ENCODE assay signal across 8 cellular contexts in the genomic region with DNA sequence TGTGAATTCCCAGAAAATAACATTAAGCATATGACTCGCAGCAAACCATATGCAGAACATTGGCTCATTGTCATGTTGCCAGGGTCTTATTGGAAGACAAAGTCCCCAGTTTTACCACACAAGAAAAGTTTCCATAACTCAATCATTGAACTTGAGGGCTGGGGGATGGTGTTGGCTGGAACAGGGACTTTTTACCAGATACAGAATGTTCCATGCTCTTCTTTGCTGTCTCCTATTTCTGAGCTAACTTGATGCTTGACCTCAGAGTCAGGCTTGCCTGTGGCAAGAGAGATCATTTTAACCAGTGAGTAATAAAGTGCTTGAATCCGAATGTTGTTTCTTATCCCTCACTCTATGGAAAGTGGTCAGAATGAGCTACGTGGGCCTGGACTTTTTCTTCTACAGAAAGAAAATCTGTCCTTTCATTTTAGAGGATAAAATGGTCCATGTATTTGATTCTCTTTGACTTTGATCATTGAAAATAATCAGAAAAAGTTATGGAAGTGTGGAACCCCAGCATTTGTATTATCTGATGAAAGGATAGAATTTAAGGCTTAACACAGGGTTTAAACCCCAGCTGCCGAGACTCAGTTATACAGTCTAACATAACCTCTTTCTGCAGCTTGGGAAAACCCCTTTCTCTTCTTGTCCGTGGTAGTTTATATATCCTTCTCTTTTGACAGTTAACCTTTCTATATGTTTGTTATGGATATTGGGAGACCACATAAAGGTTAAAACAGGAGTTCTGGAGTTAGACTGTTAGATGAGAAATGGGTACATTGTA.
A peak's percentile ranks its signal among the peaks of the same experiment; 100 is the strongest.
DNase-seq lines count a peak whose midpoint lies in the region; ATAC-seq and TF ChIP-seq lines count a peak whose summit lies in the region.

No MANE protein-coding gene starts in this region.

- H3K27me3 Mint-ChIP-seq in stimulated activated naive CD8-positive, alpha-beta T cell treated with anti-CD3 and anti-CD28 coated beads, Interleukin-15, amount 100 ng/mL, for 72 hours, result no peaks in the 10 kb centered on the region

- peak overlapping the region; percentile 77 to 92 for H3K4me3 Mint-ChIP-seq in stimulated activated naive CD8-positive, alpha-beta T cell treated with anti-CD3 and anti-CD28 coated beads, Interleukin-15, amount 100 ng/mL, for 72 hours

- peak overlapping the region; percentile 99 to 100 for H3K27ac Mint-ChIP-seq in stimulated activated naive CD8-positive, alpha-beta T cell treated with anti-CD3 and anti-CD28 coated beads, Interleukin-15, amount 100 ng/mL, for 72 hours

- CTCF ChIA-PET in GM10248 (lab: Yijun Ruan, JAX), result interaction anchor here (0.8 to 2.6 kb wide), 7 partner anchors 9 to 72 kb away, joined by 3 to 9 read pairs (median 4); no protein-coding TSS in a partner anchor

- TF ChIP-seq CTCF in foreskin fibroblast (IDR thresholded peaks at IDR 0.05; ENCODE audit: low read depth, low read length) (no peak), GM10248 (IDR thresholded peaks at IDR 0.05; ENCODE audit: control extremely low read depth, extremely low read depth, low read depth, missing control alignments) (no peak)

- DNase-seq in DMS 273 (lab: John Stamatoyannopoulos, UW; ENCODE audit: unreplicated experiment) (peak; percentile 41), DMS 273 treated with DMSO at 0.1 percent for 48 hours (lab: John Stamatoyannopoulos, UW) (no peak), foreskin fibroblast (peak; percentile 77 to 88), GM10248 (ENCODE audit: extremely low spot score) (no peak)
- peak; percentile 63 for DNase-seq in activated CD4-positive, alpha-beta T cell treated with anti-CD3 and anti-CD28 coated beads for 48 hours
- DNase-seq in stimulated activated naive CD8-positive, alpha-beta T cell treated with anti-CD3 and anti-CD28 coated beads, Interleukin-15, amount 100 ng/mL, for 72 hours, result peak in 1 of 2 donors; percentile 70
- DNase-seq in effector CD8-positive, alpha-beta T cell (lab: John Stamatoyannopoulos, UW), result no peak

- H3K9me3 Mint-ChIP-seq in stimulated activated naive CD8-positive, alpha-beta T cell treated with anti-CD3 and anti-CD28 coated beads, Interleukin-15, amount 100 ng/mL, for 72 hours, result no peaks in the 10 kb centered on the region

- H3K4me1 Mint-ChIP-seq in stimulated activated naive CD8-positive, alpha-beta T cell treated with anti-CD3 and anti-CD28 coated beads, Interleukin-15, amount 100 ng/mL, for 72 hours, result peaks cover 75% of the 10 kb centered on the region

- no peak overlapping the region for H3K4me3 ChIP-seq in foreskin fibroblast (ENCODE audit: low read depth in 1 of 2, low read length in 2 of 2)

- POLR2A ChIA-PET in GM10248 (lab: Yijun Ruan, JAX), result interaction anchor here (0.5 to 0.6 kb wide), 2 partner anchors 63 to 76 kb away, joined by 4 to 5 read pairs; no protein-coding TSS in a partner anchor

- ATAC-seq in stimulated activated naive CD8-positive, alpha-beta T cell treated with anti-CD3 and anti-CD28 coated beads, Interleukin-15, amount 100 ng/mL, for 72 hours, result peak; percentile 75
- ATAC-seq in HG03045 (IDR thresholded peaks at IDR 0.05; ENCODE audit: unreplicated experiment), result no peak

Comparison
In these comparisons a context has a peak if more than half of its experiments do, and no peak if none do; other contexts are left out.
1. DNase-seq: peak in DMS 273 (single experiment), activated CD4-positive, alpha-beta T cell treated with anti-CD3 and anti-CD28 coated beads for 48 hours (single experiment) and foreskin fibroblast (2 of 2); none in DMS 273 treated with DMSO at 0.1 percent for 48 hours (single experiment), effector CD8-positive, alpha-beta T cell (single experiment) and GM10248 (single experiment).